8 cellular contexts compared by ENCODE assay signal in the genomic region with DNA sequence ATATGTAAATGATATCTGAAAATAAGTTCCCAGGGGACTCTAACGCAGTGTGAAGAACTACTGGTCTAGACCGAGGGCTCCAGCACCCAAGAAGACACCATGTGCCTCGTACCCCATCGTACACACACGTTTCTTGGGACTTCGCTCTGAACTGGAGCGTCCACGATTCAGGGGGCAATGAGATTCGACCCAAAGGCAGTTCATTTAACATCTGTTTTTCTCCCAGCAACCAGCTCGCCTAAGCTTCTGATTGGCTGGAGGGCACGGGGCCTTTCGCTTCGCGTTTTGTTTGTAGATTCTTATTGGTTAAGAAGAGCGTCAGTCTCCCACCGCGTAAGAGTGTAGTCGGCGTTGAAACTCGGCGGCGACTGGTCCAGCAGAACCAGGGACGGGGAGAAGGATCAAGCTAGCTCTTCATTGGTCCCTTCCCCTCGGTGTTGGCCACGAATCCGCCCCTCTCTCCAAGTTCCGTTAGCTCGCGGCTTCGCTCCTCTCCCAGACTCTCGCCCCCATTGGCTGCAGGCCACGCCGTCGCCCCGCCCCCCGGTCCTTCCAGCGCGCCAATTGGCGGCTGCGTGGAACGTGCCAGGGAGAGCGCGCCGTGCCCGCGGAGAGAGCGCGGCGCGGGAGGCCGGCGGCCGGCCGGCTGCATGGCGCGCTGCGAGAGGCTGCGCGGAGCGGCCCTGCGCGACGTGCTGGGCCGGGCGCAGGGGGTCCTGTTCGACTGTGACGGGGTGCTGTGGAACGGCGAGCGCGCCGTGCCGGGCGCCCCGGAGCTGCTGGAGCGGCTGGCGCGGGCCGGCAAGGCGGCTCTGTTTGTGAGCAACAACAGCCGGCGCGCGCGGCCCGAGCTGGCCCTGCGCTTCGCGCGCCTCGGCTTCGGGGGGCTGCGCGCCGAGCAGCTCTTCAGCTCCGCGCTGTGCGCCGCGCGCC. TPM values are rescaled to one million over a fixed set of nuclear protein-coding genes. Genes with fewer than 3 reads are reported as not detected.
DNase-seq lines count a peak whose midpoint lies in the region; ATAC-seq and TF ChIP-seq lines count a peak whose summit lies in the region.

Gene PDXP, plus strand, starts transcription at position 591 of the 933 bp plus-strand sequence. Its CDS starts 60 bp downstream, at position 651.

- no peak for TF ChIP-seq POLR2A in testis (IDR thresholded peaks at IDR 0.05)

- H3K36me3 ChIP-seq in GM06990 (ENCODE audit: control insufficient read depth, insufficient read depth, low read length) (peaks cover 2% of the 10 kb centered on the region), testis (ENCODE audit: low read depth, missing control alignments) (no peaks in the 10 kb centered on the region)

- H3K4me1 Mint-ChIP-seq in activated naive CD4-positive, alpha-beta T cell treated with anti-CD3 and anti-CD28 coated beads, Interleukin-2, amount 50 U/mL, for 24 hours: peaks cover 35% of the 10 kb centered on the region

- peak; percentile 99 for DNase-seq in GM06990 (ENCODE audit: extremely low read depth, insufficient read length)
- peak; percentile 99 for DNase-seq in NCI-H1092 (lab: John Stamatoyannopoulos, UW)
- DNase-seq in glomerular endothelial cell (ENCODE audit: extremely low read depth, low read depth, low spot score): peak; percentile 99
- DNase-seq in occipital lobe (lab: John Stamatoyannopoulos, UW): peak; percentile 99
- peak; percentile 99 for DNase-seq in testis

- peaks cover 32% of the 10 kb centered on the region for H3K4me1 ChIP-seq in testis

- no peaks in the 10 kb centered on the region for H3K27me3 Mint-ChIP-seq in activated naive CD4-positive, alpha-beta T cell treated with anti-CD3 and anti-CD28 coated beads, Interleukin-2, amount 50 U/mL, for 24 hours

- H3K27me3 ChIP-seq in GM06990 (replicated peaks; ENCODE audit: control insufficient read depth, insufficient read depth, low read length) (no peaks in the 10 kb centered on the region), testis (no peaks in the 10 kb centered on the region)

- H3K9me3 Mint-ChIP-seq in activated naive CD4-positive, alpha-beta T cell treated with anti-CD3 and anti-CD28 coated beads, Interleukin-2, amount 50 U/mL, for 24 hours: no peaks in the 10 kb centered on the region

- peak within 1 kb of the TSS; percentile 91 for H3K4me3 Mint-ChIP-seq in activated naive CD4-positive, alpha-beta T cell treated with anti-CD3 and anti-CD28 coated beads, Interleukin-2, amount 50 U/mL, for 24 hours

- H3K9me3 ChIP-seq in testis: no peaks in the 10 kb centered on the region

- TF ChIP-seq CTCF in GM06990 (IDR thresholded peaks at IDR 0.05; ENCODE audit: insufficient read depth, low read length, poor library complexity, severe bottlenecking) (no peak), testis (IDR thresholded peaks at IDR 0.05) (no peak)

- H3K4me3 ChIP-seq in GM06990 (replicated peaks; ENCODE audit: low read depth, low read length): peak within 1 kb of the TSS; percentile 91
- peak within 1 kb of the TSS; percentile 67 to 69 for H3K4me3 ChIP-seq in testis

- 0 to 1% methylated on average over 23 to 93 of the region's 101 CpGs for WGBS in testis, 2 donors

- no peaks in the 10 kb centered on the region for H3K36me3 Mint-ChIP-seq in activated naive CD4-positive, alpha-beta T cell treated with anti-CD3 and anti-CD28 coated beads, Interleukin-2, amount 50 U/mL, for 24 hours

- intact Hi-C loops in testis (cut with DNase I; ENCODE audit: low total_unique reads): no loop called here

- peak within 1 kb of the TSS; percentile 79 for H3K27ac Mint-ChIP-seq in activated naive CD4-positive, alpha-beta T cell treated with anti-CD3 and anti-CD28 coated beads, Interleukin-2, amount 50 U/mL, for 24 hours

- ATAC-seq in HG02588 (IDR thresholded peaks at IDR 0.05; ENCODE audit: unreplicated experiment) (peak; percentile 78), SK-N-SH treated with all-trans-retinoic acid at 6 μM for 48 hours (peak; percentile 98)

- H3K27ac ChIP-seq in testis: peak within 1 kb of the TSS; percentile 68 to 84

TF ChIP-seq in SK-N-SH treated with all-trans-retinoic acid at 6 μM for 48 hours, 23 proteins besides CTCF, POLR2A, EP300 and RAD21:
- TF ChIP-seq PPARA (CRISPR knock-in tag; IDR thresholded peaks at IDR 0.05; ENCODE audit: borderline replicate concordance) (no peak), ARNTL (CRISPR knock-in tag; IDR thresholded peaks at IDR 0.05; ENCODE audit: borderline replicate concordance, low read depth) (no peak), TOX (CRISPR knock-in tag; IDR thresholded peaks at IDR 0.05; ENCODE audit: borderline replicate concordance) (no peak), ZNF70 (CRISPR knock-in tag; IDR thresholded peaks at IDR 0.05) (no peak)
- TF ChIP-seq, protein P1, sequence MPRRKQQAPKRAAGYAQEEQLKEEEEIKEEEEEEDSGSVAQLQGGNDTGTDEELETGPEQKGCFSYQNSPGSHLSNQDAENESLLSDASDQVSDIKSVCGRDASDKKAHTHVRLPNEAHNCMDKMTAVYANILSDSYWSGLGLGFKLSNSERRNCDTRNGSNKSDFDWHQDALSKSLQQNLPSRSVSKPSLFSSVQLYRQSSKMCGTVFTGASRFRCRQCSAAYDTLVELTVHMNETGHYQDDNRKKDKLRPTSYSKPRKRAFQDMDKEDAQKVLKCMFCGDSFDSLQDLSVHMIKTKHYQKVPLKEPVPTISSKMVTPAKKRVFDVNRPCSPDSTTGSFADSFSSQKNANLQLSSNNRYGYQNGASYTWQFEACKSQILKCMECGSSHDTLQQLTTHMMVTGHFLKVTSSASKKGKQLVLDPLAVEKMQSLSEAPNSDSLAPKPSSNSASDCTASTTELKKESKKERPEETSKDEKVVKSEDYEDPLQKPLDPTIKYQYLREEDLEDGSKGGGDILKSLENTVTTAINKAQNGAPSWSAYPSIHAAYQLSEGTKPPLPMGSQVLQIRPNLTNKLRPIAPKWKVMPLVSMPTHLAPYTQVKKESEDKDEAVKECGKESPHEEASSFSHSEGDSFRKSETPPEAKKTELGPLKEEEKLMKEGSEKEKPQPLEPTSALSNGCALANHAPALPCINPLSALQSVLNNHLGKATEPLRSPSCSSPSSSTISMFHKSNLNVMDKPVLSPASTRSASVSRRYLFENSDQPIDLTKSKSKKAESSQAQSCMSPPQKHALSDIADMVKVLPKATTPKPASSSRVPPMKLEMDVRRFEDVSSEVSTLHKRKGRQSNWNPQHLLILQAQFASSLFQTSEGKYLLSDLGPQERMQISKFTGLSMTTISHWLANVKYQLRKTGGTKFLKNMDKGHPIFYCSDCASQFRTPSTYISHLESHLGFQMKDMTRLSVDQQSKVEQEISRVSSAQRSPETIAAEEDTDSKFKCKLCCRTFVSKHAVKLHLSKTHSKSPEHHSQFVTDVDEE (CRISPR knock-in tag; IDR thresholded peaks at IDR 0.05): 0 out of 2 replicates have a peak, but pooled peaks have one; percentile 27

RNA-seq across cellular contexts. Expression of gene PDXP, which starts in this region (rescaled TPM):
- 15.5 and 19.7 TPM in 2 replicates for total RNA-seq in glomerular endothelial cell
- total RNA-seq in occipital lobe: 40.6 TPM
- 100 to 1,000 TPM in 1 of 2 donors, 10 to 100 TPM in 1; 95.7 to 117 TPM for total RNA-seq in testis
- 51.9 TPM for polyA plus RNA-seq in testis (ENCODE audit: insufficient read depth, low read depth, low replicate concordance)

Comparison
In these comparisons a context has a peak if more than half of its experiments do, and no peak if none do; other contexts are left out.
1. Peak in every context shown above with its lines: DNase-seq, ATAC-seq, H3K4me3 ChIP-seq and H3K27ac ChIP-seq.